Comparison of ENCODE assay signal across 10 cellular contexts in genomic region chr19:14146789-14147216, GRCh38. TPM values are rescaled to one million over a fixed set of nuclear protein-coding genes. Genes with fewer than 3 reads are reported as not detected.
DNase-seq lines count a peak whose midpoint lies in the region; ATAC-seq and TF ChIP-seq lines count a peak whose summit lies in the region.
"Had no signal": no experiment of that assay in that cellular context is flagged by ENCODE, and none has a peak within 500 bp of the region (broad histone marks: within the 10 kb centered on the region; RNA-seq: fewer than 3 reads in every experiment).

No MANE protein-coding gene starts in this region.

- H3K4me3 Mint-ChIP-seq in T-helper 1 cell treated with Interleukin-12 subunit alpha and Interleukin-12 subunit beta and Interleukin-4 antibody, amounts not matched to agents 30 μg/mL and 1 μg/mL, for 36 hours, result no peak overlapping the region

- 57 to 74% (median 66%) methylated on average over 7 of the region's 7 CpGs for WGBS in spleen, 5 donors
- WGBS in esophagus squamous epithelium, 2 donors, result 27 to 54% methylated on average over 6 to 7 of the region's 7 CpGs

- TF ChIP-seq CTCF in RWPE2 (IDR thresholded peaks at IDR 0.05; ENCODE audit: poor library complexity, severe bottlenecking) (no peak), fibroblast of the aortic adventitia (IDR thresholded peaks at IDR 0.05; ENCODE audit: insufficient read depth, low read length) (no peak), spleen (IDR thresholded peaks at IDR 0.05 in 8 of 11, conservative IDR thresholded peaks at IDR 0.05 in 3 of 11) (no peak), esophagus squamous epithelium (IDR thresholded peaks at IDR 0.05) (no peak)

- H3K4me3 ChIP-seq in RWPE2 (ENCODE audit: severe bottlenecking) (no peak overlapping the region), fibroblast of the aortic adventitia (ENCODE audit: low read depth, low read length) (no peak overlapping the region), spleen (no peak overlapping the region), esophagus squamous epithelium (no peak overlapping the region)
- H3K4me3 ChIP-seq: left ventricle myocardium inferior had no signal

- intact Hi-C loops in spleen (cut with DNase I; ENCODE audit: low total_unique reads) (no loop called here), esophagus squamous epithelium (cut with DNase I) (no loop called here)

- TF ChIP-seq POLR2A in spleen (IDR thresholded peaks at IDR 0.05), result no peak
- no peak for TF ChIP-seq POLR2A in esophagus squamous epithelium (IDR thresholded peaks at IDR 0.05)

- H3K9me3 Mint-ChIP-seq in T-helper 1 cell treated with Interleukin-12 subunit alpha and Interleukin-12 subunit beta and Interleukin-4 antibody, amounts not matched to agents 30 μg/mL and 1 μg/mL, for 36 hours, result no peaks in the 10 kb centered on the region

- no peaks in the 10 kb centered on the region for H3K36me3 Mint-ChIP-seq in T-helper 1 cell treated with Interleukin-12 subunit alpha and Interleukin-12 subunit beta and Interleukin-4 antibody, amounts not matched to agents 30 μg/mL and 1 μg/mL, for 36 hours (ENCODE audit: low read depth)

- no peaks in the 10 kb centered on the region for H3K4me1 ChIP-seq in RWPE2 (ENCODE audit: insufficient read depth, poor library complexity, severe bottlenecking)
- H3K4me1 ChIP-seq in spleen, result peaks cover 23 to 59% (median 39%) of the 10 kb centered on the region in 6 donors
- peaks cover 25 to 34% (median 29%) of the 10 kb centered on the region in 3 donors for H3K4me1 ChIP-seq in esophagus squamous epithelium

- no peaks in the 10 kb centered on the region for H3K27me3 ChIP-seq in RWPE2 (ENCODE audit: insufficient read depth, poor library complexity, severe bottlenecking)
- no peaks in the 10 kb centered on the region for H3K27me3 ChIP-seq in spleen (replicated peaks in 1 of 7)
- H3K27me3 ChIP-seq in esophagus squamous epithelium, result no peaks in the 10 kb centered on the region

- DNase-seq in T-helper 1 cell, result no peak
- no peak for DNase-seq in RWPE2 (ENCODE audit: low spot score)
- DNase-seq in fibroblast of the aortic adventitia (ENCODE audit: low read depth), result peak; percentile 80
- DNase-seq in spleen, result no peak
- DNase-seq in stimulated activated CD8-positive, alpha-beta memory T cell treated with anti-CD3 and anti-CD28 coated beads, Interleukin-4, amount 100 ng/mL, for 48 hours, result no peak
- no peak for DNase-seq in NK-92 (lab: John Stamatoyannopoulos, UW; ENCODE audit: unreplicated experiment)
- DNase-seq in esophagus squamous epithelium (lab: John Stamatoyannopoulos, UW), result no peak
- DNase-seq: activated effector memory CD4-positive, alpha-beta T cell treated with Interleukin-2 at 50 U/mL for 16 hours; left ventricle myocardium inferior had no signal

- no peaks in the 10 kb centered on the region for H3K27me3 Mint-ChIP-seq in T-helper 1 cell treated with Interleukin-12 subunit alpha and Interleukin-12 subunit beta and Interleukin-4 antibody, amounts not matched to agents 30 μg/mL and 1 μg/mL, for 36 hours (ENCODE audit: low read depth)

- H3K27ac ChIP-seq in RWPE2 (ENCODE audit: poor library complexity, severe bottlenecking), result no peak overlapping the region
- peak overlapping the region in 5 of 8 donors; percentile 43 to 83 (median 58) for H3K27ac ChIP-seq in spleen
- no peak overlapping the region for H3K27ac ChIP-seq in esophagus squamous epithelium
- H3K27ac ChIP-seq: left ventricle myocardium inferior had no signal

- ATAC-seq in RWPE2 (ENCODE audit: low read depth), result 0 out of 3 replicates have a peak, but pooled peaks have one; percentile 15

- peak overlapping the region; percentile 31 for H3K27ac Mint-ChIP-seq in T-helper 1 cell treated with Interleukin-12 subunit alpha and Interleukin-12 subunit beta and Interleukin-4 antibody, amounts not matched to agents 30 μg/mL and 1 μg/mL, for 36 hours

- peaks cover 32% of the 10 kb centered on the region for H3K4me1 Mint-ChIP-seq in T-helper 1 cell treated with Interleukin-12 subunit alpha and Interleukin-12 subunit beta and Interleukin-4 antibody, amounts not matched to agents 30 μg/mL and 1 μg/mL, for 36 hours (ENCODE audit: low read depth)

- H3K36me3 ChIP-seq in RWPE2 (ENCODE audit: low read depth) (no peaks in the 10 kb centered on the region), spleen (peaks cover 0 to 13% (median 0%) of the 10 kb centered on the region in 6 donors), esophagus squamous epithelium (peaks cover 0 to 11% (median 0%) of the 10 kb centered on the region in 3 donors)

- H3K9me3 ChIP-seq in RWPE2 (ENCODE audit: severe bottlenecking) (no peaks in the 10 kb centered on the region), spleen (no peaks in the 10 kb centered on the region), esophagus squamous epithelium (no peaks in the 10 kb centered on the region)
- H3K9me3 ChIP-seq: left ventricle myocardium inferior had no signal

RNA-seq across cellular contexts. Expression of gene ASF1B, which starts 10.4 kb away (rescaled TPM):
- total RNA-seq in fibroblast of the aortic adventitia (ENCODE audit: low replicate concordance) (1.7 and 32.3 TPM in 2 replicates), spleen (10 to 100 TPM in 3 of 7 donors, 1 to 10 TPM in 4; 4.0 to 24.8 (median 7.0) TPM), esophagus squamous epithelium (10 to 100 TPM in 2 of 4 donors, 1 to 10 TPM in 2; 3.2 to 25.6 (median 14.2) TPM)
- polyA plus RNA-seq in spleen, result 10 to 100 TPM in 2 of 3 donors, 1 to 10 TPM in 1; 3.8 to 12.5 (median 10.1) TPM

RNA-seq across cellular contexts. Expression of gene PRKACA, which starts 29.2 kb away (rescaled TPM):
- 13.8 and 44.0 TPM in 2 replicates for total RNA-seq in fibroblast of the aortic adventitia (ENCODE audit: low replicate concordance)
- 100 to 1,000 TPM in 6 of 7 donors, 10 to 100 TPM in 1; 87.7 to 256 (median 132) TPM for total RNA-seq in spleen
- 10 to 100 TPM; 26.6 to 77.3 (median 31.4) TPM for polyA plus RNA-seq in spleen
- 10 to 100 TPM; 28.6 to 42.8 (median 37.0) TPM for total RNA-seq in esophagus squamous epithelium

RNA-seq across cellular contexts. Expression of gene SAMD1, which starts 56.3 kb away (rescaled TPM):
- total RNA-seq in fibroblast of the aortic adventitia (ENCODE audit: low replicate concordance), result 18.5 and 40.4 TPM in 2 replicates
- 10 to 100 TPM; 25.5 to 36.8 (median 30.6) TPM for total RNA-seq in spleen
- 10 to 100 TPM; 19.6 to 31.4 (median 24.3) TPM for polyA plus RNA-seq in spleen
- total RNA-seq in esophagus squamous epithelium, result 10 to 100 TPM; 16.8 to 32.2 (median 27.1) TPM

RNA-seq across cellular contexts. Expression of gene ADGRL1, which starts 59.2 kb away (rescaled TPM):
- total RNA-seq in fibroblast of the aortic adventitia (ENCODE audit: low replicate concordance), result 6.0 and 14.3 TPM in 2 replicates
- 10 to 100 TPM in 6 of 7 donors, 1 to 10 TPM in 1; 10.0 to 21.1 (median 13.4) TPM for total RNA-seq in spleen
- polyA plus RNA-seq in spleen, result 1 to 10 TPM; 1.8 to 5.8 (median 2.3) TPM
- total RNA-seq in esophagus squamous epithelium, result 10 to 100 TPM in 2 of 4 donors, 1 to 10 TPM in 2; 6.2 to 21.5 (median 10.7) TPM

Comparison
In these comparisons a context has a peak if more than half of its experiments do, and no peak if none do; other contexts are left out.
1. H3K27ac ChIP-seq: peak in spleen (5 of 8); none in RWPE2 (single experiment) and esophagus squamous epithelium (0 of 4).